39 cellular contexts compared by ENCODE assay signal in the genomic region with DNA sequence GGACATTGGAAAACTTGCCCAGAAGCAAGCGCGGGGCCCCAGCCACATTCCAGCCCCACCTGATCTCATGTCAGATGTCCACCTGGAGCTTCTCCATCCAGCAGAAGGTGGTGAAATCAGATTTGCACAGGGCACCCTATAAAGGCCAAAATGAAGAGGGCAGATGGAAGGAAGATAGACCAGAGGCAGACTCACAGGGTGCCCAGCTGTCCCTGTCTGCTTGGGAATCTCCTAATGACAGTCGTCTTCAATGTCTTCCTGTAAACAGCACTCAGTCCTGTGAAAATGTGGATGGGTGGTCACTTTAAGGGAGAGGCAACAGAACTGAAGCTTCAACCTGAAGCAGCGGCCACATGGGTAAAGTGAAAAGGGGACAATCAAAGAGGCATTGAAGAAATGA.
"Had no signal": no experiment of that assay in that cellular context is flagged by ENCODE, and none has a peak within 500 bp of the region (broad histone marks: within the 10 kb centered on the region; RNA-seq: fewer than 3 reads in every experiment).

No MANE protein-coding gene starts in this region.

- H3K9me3 Mint-ChIP-seq: activated naive CD4-positive, alpha-beta T cell treated with anti-CD3 and anti-CD28 coated beads for 36 hours; activated naive CD4-positive, alpha-beta T cell treated with anti-CD3 and anti-CD28 coated beads, Interleukin-2, amount 50 U/mL, for 24 hours; activated naive CD8-positive, alpha-beta T cell treated with anti-CD3 and anti-CD28 coated beads for 36 hours; activated naive CD8-positive, alpha-beta T cell treated with anti-CD3 and anti-CD28 coated beads, Interleukin-2, amount 10 ng/mL, durations not matched to agents 7 days and 5 days; activated T-cell treated with anti-CD3 and anti-CD28 coated beads, Interleukin-2, amount 50 U/mL, for 72 hours; activated T-helper 1 cell treated with anti-CD3 and anti-CD28 coated beads, Interleukin-12 subunit alpha, Interleukin-12 subunit beta, Interleukin-2, Interleukin-4 antibody, amounts not matched to agents 30 ng/mL and 10 ng/mL and 1 ng/mL, durations not matched to agents 14 hours and 24 hours and 36 hours; activated T-helper 2 cell treated with anti-CD3 and anti-CD28 coated beads, Interferon-gamma antibody, Interleukin-2, Interleukin-4, amounts not matched to agents 10 μg/mL and 5 μg/mL and 100 μg/mL, durations not matched to agents 14 hours and 24 hours and 36 hours; brain had no signal

- FAIRE-seq: astrocyte had no signal

- H3K27me3 Mint-ChIP-seq: activated naive CD4-positive, alpha-beta T cell treated with anti-CD3 and anti-CD28 coated beads, Interleukin-2, amount 50 U/mL, for 24 hours; activated naive CD8-positive, alpha-beta T cell; activated naive CD8-positive, alpha-beta T cell treated with anti-CD3 and anti-CD28 coated beads for 36 hours; activated naive CD8-positive, alpha-beta T cell treated with anti-CD3 and anti-CD28 coated beads, Interleukin-2, amount 10 ng/mL, durations not matched to agents 7 days and 5 days; activated naive CD8-positive, alpha-beta T cell treated with anti-CD3 and anti-CD28 coated beads, Interleukin-2, amount 50 U/mL, for 24 hours; activated T-cell treated with anti-CD3 and anti-CD28 coated beads, Interleukin-2, amount 50 U/mL, for 24 hours; activated T-helper 17 cell treated with anti-CD3 and anti-CD28 coated beads, Interleukin-2, amount 50 U/mL, for 72 hours; central memory CD8-positive, alpha-beta T cell had no signal

- H3K4me1 Mint-ChIP-seq: activated naive CD4-positive, alpha-beta T cell treated with anti-CD3 and anti-CD28 coated beads, Interleukin-2, amount 50 U/mL, for 24 hours; activated naive CD8-positive, alpha-beta T cell treated with anti-CD3 and anti-CD28 coated beads for 36 hours; activated naive CD8-positive, alpha-beta T cell treated with anti-CD3 and anti-CD28 coated beads, Interleukin-2, amount 10 ng/mL, durations not matched to agents 7 days and 5 days; activated naive CD8-positive, alpha-beta T cell treated with anti-CD3 and anti-CD28 coated beads, Interleukin-2, amount 50 U/mL, for 24 hours; activated T-helper 17 cell treated with anti-CD3 and anti-CD28 coated beads, Interleukin-2, amount 50 U/mL, for 72 hours; central memory CD8-positive, alpha-beta T cell had no signal

- H3K4me3 ChIP-seq: adrenal gland, ascending aorta, body of pancreas, breast epithelium, cardiac muscle cell had no signal

- H3K27me3 ChIP-seq: adrenal gland, ascending aorta, brain microvascular endothelial cell, breast epithelium, cardiac muscle cell had no signal

- H3K9me3 ChIP-seq: adrenal gland, ascending aorta, body of pancreas, breast epithelium had no signal

- H3K27ac Mint-ChIP-seq: activated naive CD4-positive, alpha-beta T cell treated with anti-CD3 and anti-CD28 coated beads for 36 hours; activated naive CD4-positive, alpha-beta T cell treated with anti-CD3 and anti-CD28 coated beads, Interleukin-2, amount 50 U/mL, for 24 hours; activated naive CD4-positive, alpha-beta T cell treated with anti-CD3 and anti-CD28 coated beads, Interleukin-2, amount 50 U/mL, for 72 hours; activated naive CD8-positive, alpha-beta T cell; activated naive CD8-positive, alpha-beta T cell treated with anti-CD3 and anti-CD28 coated beads for 36 hours; activated naive CD8-positive, alpha-beta T cell treated with anti-CD3 and anti-CD28 coated beads, Interleukin-2, amount 10 ng/mL, durations not matched to agents 7 days and 5 days; activated naive CD8-positive, alpha-beta T cell treated with anti-CD3 and anti-CD28 coated beads, Interleukin-2, amount 50 U/mL, for 24 hours; activated T-cell treated with anti-CD3 and anti-CD28 coated beads, Interleukin-2, amount 50 U/mL, for 24 hours; activated T-cell treated with anti-CD3 and anti-CD28 coated beads, Interleukin-2, amount 50 U/mL, for 72 hours; activated T-helper 1 cell treated with anti-CD3 and anti-CD28 coated beads, Interleukin-12 subunit alpha, Interleukin-12 subunit beta, Interleukin-2, Interleukin-4 antibody, amounts not matched to agents 30 ng/mL and 10 ng/mL and 1 ng/mL, durations not matched to agents 14 hours and 24 hours and 36 hours; activated T-helper 17 cell treated with anti-CD3 and anti-CD28 coated beads, Interleukin-2, amount 50 U/mL, for 72 hours; activated T-helper 2 cell treated with anti-CD3 and anti-CD28 coated beads, Interferon-gamma antibody, Interleukin-2, Interleukin-4, amounts not matched to agents 10 μg/mL and 5 μg/mL and 100 μg/mL, durations not matched to agents 14 hours and 24 hours and 36 hours; brain had no signal

- H3K4me3 Mint-ChIP-seq: activated naive CD4-positive, alpha-beta T cell treated with anti-CD3 and anti-CD28 coated beads for 36 hours; activated naive CD4-positive, alpha-beta T cell treated with anti-CD3 and anti-CD28 coated beads, Interleukin-2, amount 50 U/mL, for 24 hours; activated naive CD8-positive, alpha-beta T cell; activated naive CD8-positive, alpha-beta T cell treated with anti-CD3 and anti-CD28 coated beads for 36 hours; activated naive CD8-positive, alpha-beta T cell treated with anti-CD3 and anti-CD28 coated beads, Interleukin-2, amount 10 ng/mL, durations not matched to agents 7 days and 5 days; activated naive CD8-positive, alpha-beta T cell treated with anti-CD3 and anti-CD28 coated beads, Interleukin-2, amount 50 U/mL, for 24 hours; activated T-cell treated with anti-CD3 and anti-CD28 coated beads, Interleukin-2, amount 50 U/mL, for 24 hours; activated T-cell treated with anti-CD3 and anti-CD28 coated beads, Interleukin-2, amount 50 U/mL, for 4 hours; activated T-cell treated with anti-CD3 and anti-CD28 coated beads, Interleukin-2, amount 50 U/mL, for 72 hours; activated T-helper 1 cell treated with anti-CD3 and anti-CD28 coated beads, Interleukin-12 subunit alpha, Interleukin-12 subunit beta, Interleukin-2, Interleukin-4 antibody, amounts not matched to agents 30 ng/mL and 10 ng/mL and 1 ng/mL, durations not matched to agents 14 hours and 24 hours and 36 hours; activated T-helper 17 cell treated with anti-CD3 and anti-CD28 coated beads, Interleukin-2, amount 50 U/mL, for 72 hours; brain; central memory CD8-positive, alpha-beta T cell had no signal

- H3K27ac ChIP-seq: adrenal gland, ascending aorta, body of pancreas, brain microvascular endothelial cell, breast epithelium, cardiac muscle cell had no signal

- DNase-seq: activated effector memory CD4-positive, alpha-beta T cell treated with anti-CD3 and anti-CD28 coated beads, Interleukin-2, amount 50 U/mL, for 16 hours; activated effector memory CD4-positive, alpha-beta T cell treated with Interleukin-2 at 50 U/mL for 16 hours; activated gamma-delta T cell; activated gamma-delta T cell treated with Interleukin-2 at 50 U/mL for 16 hours; activated naive CD4-positive, alpha-beta T cell; activated naive CD4-positive, alpha-beta T cell treated with anti-CD3 and anti-CD28 coated beads for 36 hours; activated naive CD4-positive, alpha-beta T cell treated with anti-CD3 and anti-CD28 coated beads, Interleukin-2, amount 50 U/mL, for 16 hours; activated naive CD4-positive, alpha-beta T cell treated with Interleukin-2 at 50 U/mL for 16 hours; activated naive CD8-positive, alpha-beta T cell treated with anti-CD3 and anti-CD28 coated beads for 36 hours; activated naive CD8-positive, alpha-beta T cell treated with anti-CD3 and anti-CD28 coated beads, Interleukin-2, amount 10 ng/mL, durations not matched to agents 7 days and 5 days; activated naive CD8-positive, alpha-beta T cell treated with anti-CD3 and anti-CD28 coated beads, Interleukin-2, amount 50 U/mL, for 24 hours; activated T-cell treated with anti-CD3 and anti-CD28 coated beads for 4 hours; activated T-cell treated with anti-CD3 and anti-CD28 coated beads, Interleukin-2, amount 50 U/mL, for 1 hour; activated T-cell treated with anti-CD3 and anti-CD28 coated beads, Interleukin-2, amount 50 U/mL, for 24 hours; activated T-cell treated with anti-CD3 and anti-CD28 coated beads, Interleukin-2, amount 50 U/mL, for 4 hours; activated T-cell treated with anti-CD3 and anti-CD28 coated beads, Interleukin-2, amount 50 U/mL, for 48 hours; activated T-cell treated with anti-CD3 and anti-CD28 coated beads, Interleukin-2, amount 50 U/mL, for 72 hours; adrenal gland; amniotic stem cell; amygdala; anterior cingulate cortex; aorta; body of pancreas; brain microvascular endothelial cell; caudate nucleus; central memory CD4-positive, alpha-beta T cell; cerebellar nuclear complex had no signal

- ATAC-seq: activated naive CD4-positive, alpha-beta T cell treated with anti-CD3 and anti-CD28 coated beads, Interleukin-2, amount 50 U/mL, for 72 hours; activated naive CD8-positive, alpha-beta T cell treated with anti-CD3 and anti-CD28 coated beads, Interleukin-2, amount 50 U/mL, for 24 hours; activated T-cell treated with anti-CD3 and anti-CD28 coated beads, Interleukin-2, amount 50 U/mL, for 4 hours; activated T-cell treated with anti-CD3 and anti-CD28 coated beads, Interleukin-2, amount 50 U/mL, for 72 hours; activated T-helper 17 cell treated with anti-CD3 and anti-CD28 coated beads, Interleukin-2, amount 50 U/mL, for 72 hours; body of pancreas had no signal

- H3K4me1 ChIP-seq: adrenal gland, ascending aorta, body of pancreas, breast epithelium had no signal

- H3K36me3 Mint-ChIP-seq: activated naive CD4-positive, alpha-beta T cell treated with anti-CD3 and anti-CD28 coated beads, Interleukin-2, amount 50 U/mL, for 24 hours; activated naive CD4-positive, alpha-beta T cell treated with anti-CD3 and anti-CD28 coated beads, Interleukin-2, amount 50 U/mL, for 72 hours; activated naive CD8-positive, alpha-beta T cell; activated naive CD8-positive, alpha-beta T cell treated with anti-CD3 and anti-CD28 coated beads for 36 hours; activated naive CD8-positive, alpha-beta T cell treated with anti-CD3 and anti-CD28 coated beads, Interleukin-2, amount 10 ng/mL, durations not matched to agents 7 days and 5 days; brain had no signal

- H3K36me3 ChIP-seq: adrenal gland, ascending aorta, brain microvascular endothelial cell, breast epithelium, cardiac muscle cell had no signal
